16 cellular contexts compared by ENCODE assay signal in the genomic region with DNA sequence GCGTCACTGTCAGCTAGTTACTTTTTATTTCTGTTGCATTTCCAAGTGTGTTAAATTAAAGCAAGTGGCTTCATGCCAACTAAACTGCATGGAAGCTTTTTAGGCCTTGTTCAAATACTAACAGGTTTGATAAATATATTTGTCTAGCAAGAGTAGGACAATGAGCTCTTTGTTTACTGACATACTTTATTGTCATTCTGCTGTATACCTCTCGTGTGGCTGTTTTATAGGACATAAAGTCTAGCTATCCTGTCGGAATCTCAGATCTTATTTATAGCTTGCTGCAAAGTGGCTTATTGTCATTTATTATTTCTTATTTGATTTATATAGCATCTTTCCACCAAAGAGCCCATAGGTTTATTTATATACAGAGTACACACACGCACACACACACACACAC.
"Had no signal": no experiment of that assay in that cellular context is flagged by ENCODE, and none has a peak within 500 bp of the region (broad histone marks: within the 10 kb centered on the region; RNA-seq: fewer than 3 reads in every experiment).

No MANE protein-coding gene starts in this region.

- H3K4me1 ChIP-seq: gastrocnemius medialis, heart right ventricle, left ventricle myocardium inferior, psoas muscle, right lobe of liver, transverse colon had no signal

- DNase-seq: activated CD4-positive, alpha-beta T cell treated with anti-CD3 and anti-CD28 coated beads, Interleukin-2, amount 50 U/mL, for 48 hours; activated CD8-positive, alpha-beta memory T cell treated with anti-CD3 and anti-CD28 coated beads, Interleukin-2, amount 10 ng/mL, durations not matched to agents 7 days and 5 days; activated effector memory CD4-positive, alpha-beta T cell treated with Interleukin-2 at 50 U/mL for 16 hours; activated T-cell treated with anti-CD3 and anti-CD28 coated beads, Interleukin-2, amount 50 U/mL, for 24 hours; amygdala; brain microvascular endothelial cell; effector memory CD8-positive, alpha-beta T cell; gastrocnemius medialis; heart right ventricle; left ventricle myocardium inferior; mesenchymal stem cell; psoas muscle; right lobe of liver; transverse colon had no signal

- H3K4me3 ChIP-seq: gastrocnemius medialis, heart right ventricle, left ventricle myocardium inferior, psoas muscle, right lobe of liver, transverse colon had no signal

- H3K9me3 ChIP-seq: gastrocnemius medialis, heart right ventricle, left ventricle myocardium inferior, psoas muscle, right lobe of liver, transverse colon had no signal

- H3K27me3 ChIP-seq: brain microvascular endothelial cell, gastrocnemius medialis, heart right ventricle, right lobe of liver, transverse colon had no signal

- H3K36me3 ChIP-seq: brain microvascular endothelial cell, gastrocnemius medialis, heart right ventricle, left ventricle myocardium inferior, right lobe of liver, transverse colon had no signal

- ATAC-seq: activated CD8-positive, alpha-beta memory T cell treated with anti-CD3 and anti-CD28 coated beads, Interleukin-2, amount 10 ng/mL, durations not matched to agents 7 days and 5 days; effector memory CD8-positive, alpha-beta T cell; gastrocnemius medialis; heart right ventricle; psoas muscle; right lobe of liver; stimulated activated memory B cell treated with anti-CD40 and anti-IgM and Interleukin-4, amounts not matched to agents 10 μg/mL and 1 μg/mL and 100 μg/mL, for 72 hours had no signal

- H3K27ac ChIP-seq: brain microvascular endothelial cell, epithelial cell of prostate, gastrocnemius medialis, heart right ventricle, left ventricle myocardium inferior, psoas muscle, right lobe of liver, transverse colon had no signal
